36 cellular contexts compared by ENCODE assay signal in genomic region chrX:114519524-114519923, GRCh38.
DNase-seq lines count a peak whose midpoint lies in the region; ATAC-seq, FAIRE-seq and TF ChIP-seq lines count a peak whose summit lies in the region.
"Had no signal": no experiment of that assay in that cellular context is flagged by ENCODE, and none has a peak within 500 bp of the region (broad histone marks: within the 10 kb centered on the region; RNA-seq: fewer than 3 reads in every experiment).

No MANE protein-coding gene starts in this region.

- no peaks in the 10 kb centered on the region for H4K20me1 ChIP-seq in astrocyte (ENCODE audit: insufficient read depth, low read length)
- H4K20me1 ChIP-seq in H1 (replicated peaks in 1 of 2; ENCODE audit: control insufficient read depth in 1 of 2, insufficient read depth in 2 of 2, low read length in 2 of 2) = no peaks in the 10 kb centered on the region
- H4K20me1 ChIP-seq: BLaER1 had no signal

- TF ChIP-seq EP300 in A549 (IDR thresholded peaks at IDR 0.05) (no peak), H1 (IDR thresholded peaks at IDR 0.05; ENCODE audit: borderline replicate concordance in 1 of 2, low read depth in 2 of 2, low read length in 2 of 2) (no peak)

- TF ChIP-seq CTCF in A549 (IDR thresholded peaks at IDR 0.05) = no peak
- TF ChIP-seq CTCF in HEK293 (tag by site-specific recombination; IDR thresholded peaks at IDR 0.05) = no peak
- TF ChIP-seq CTCF in astrocyte (IDR thresholded peaks at IDR 0.05; ENCODE audit: insufficient read depth, low read depth, low read length) = no peak
- TF ChIP-seq CTCF in H1 (IDR thresholded peaks at IDR 0.05; ENCODE audit: control extremely low read depth in 1 of 3, insufficient read depth in 1 of 3, low read depth in 1 of 3, low read length in 3 of 3) = no peak

- no peak overlapping the region for H2BK20ac ChIP-seq in H1 (ENCODE audit: low read length)

- no peaks in the 10 kb centered on the region for H3K9me3 ChIP-seq in A549
- H3K9me3 ChIP-seq in HEK293 (ENCODE audit: control insufficient read depth, insufficient read depth, low read depth, low read length) = no peaks in the 10 kb centered on the region
- no peaks in the 10 kb centered on the region for H3K9me3 ChIP-seq in astrocyte (ENCODE audit: insufficient read depth, low read depth, low read length)
- H3K9me3 ChIP-seq in H1 (ENCODE audit: insufficient read depth in 2 of 2, low read depth in 1 of 2, low read length in 1 of 2) = no peaks in the 10 kb centered on the region
- H3K9me3 ChIP-seq: BE2C, Caco-2 had no signal

- H3K18ac ChIP-seq in H1 (ENCODE audit: extremely low read depth, low read length) = no peak overlapping the region

- H3K27me3 ChIP-seq in astrocyte (ENCODE audit: insufficient read depth, low read length) (no peaks in the 10 kb centered on the region), H1 (replicated peaks in 1 of 4; ENCODE audit: control insufficient read depth in 3 of 4, extremely low read depth in 1 of 4, insufficient read depth in 3 of 4, low read length in 3 of 4) (no peaks in the 10 kb centered on the region)
- H3K27me3 ChIP-seq: BE2C had no signal

- no peak overlapping the region for H2BK15ac ChIP-seq in H1 (ENCODE audit: low read length)

- no peaks in the 10 kb centered on the region for H3K27me3 Mint-ChIP-seq in astrocyte (ENCODE audit: low read depth, unreplicated experiment)
- H3K27me3 Mint-ChIP-seq: B cell; CD4-positive, alpha-beta memory T cell; CD4-positive, alpha-beta T cell; CD8-positive, alpha-beta memory T cell had no signal

- TF ChIP-seq POLR2A in A549 (IDR thresholded peaks at IDR 0.05; ENCODE audit: low read length) (no peak), H1 (IDR thresholded peaks at IDR 0.05; ENCODE audit: control extremely low read depth in 1 of 2, low read depth in 2 of 2, low read length in 2 of 2) (no peak)

- no peaks in the 10 kb centered on the region for H3K9me3 Mint-ChIP-seq in astrocyte (ENCODE audit: unreplicated experiment)
- H3K9me3 Mint-ChIP-seq: CD4-positive, alpha-beta T cell had no signal

- no peak for TF ChIP-seq RAD21 in A549 (conservative IDR thresholded peaks at IDR 0.05 in 1 of 2, IDR thresholded peaks at IDR 0.05 in 1 of 2)
- TF ChIP-seq RAD21 in H1 (IDR thresholded peaks at IDR 0.05 in 1 of 2, conservative IDR thresholded peaks at IDR 0.05 in 1 of 2; ENCODE audit: low read depth in 2 of 2, low read length in 2 of 2) = no peak

- no peaks in the 10 kb centered on the region for H3K36me3 Mint-ChIP-seq in astrocyte (ENCODE audit: low read depth, unreplicated experiment)
- H3K36me3 Mint-ChIP-seq: CD14-positive monocyte; CD4-positive, alpha-beta memory T cell; CD8-positive, alpha-beta memory T cell; CD8-positive, alpha-beta T cell had no signal

- no peak overlapping the region for H2AK5ac ChIP-seq in H1 (ENCODE audit: low read depth, low read length)

- H3K23ac ChIP-seq in H1 (ENCODE audit: insufficient read length) = no peak overlapping the region

- no peak overlapping the region for H3K4me2 ChIP-seq in A549
- H3K4me2 ChIP-seq in astrocyte (ENCODE audit: low read length) = no peak overlapping the region
- H3K4me2 ChIP-seq in H1 (ENCODE audit: insufficient read depth in 1 of 2, low read depth in 2 of 2, low read length in 2 of 2) = no peak overlapping the region
- H3K4me2 ChIP-seq: BLaER1; BLaER1 treated with 17β-estradiol and CSF1 and Interleukin-3, amounts not matched to agents 10 nM and 100 nM had no signal

- H3K79me2 ChIP-seq in astrocyte (ENCODE audit: insufficient read depth, low read length) (no peaks in the 10 kb centered on the region), H1 (ENCODE audit: control insufficient read depth in 1 of 2, insufficient read depth in 2 of 2, low read length in 2 of 2) (no peaks in the 10 kb centered on the region)

- H3K9ac ChIP-seq in astrocyte (ENCODE audit: low read length) (no peak overlapping the region), H1 (replicated peaks in 1 of 4; ENCODE audit: extremely low read depth in 1 of 4, low read depth in 3 of 4, low read length in 3 of 4) (no peak overlapping the region)
- H3K9ac ChIP-seq: BLaER1; BLaER1 treated with 17β-estradiol and CSF1 and Interleukin-3, amounts not matched to agents 10 nM and 100 nM had no signal

- H3K4me3 ChIP-seq in A549 = no peak overlapping the region
- H3K4me3 ChIP-seq in HEK293 (ENCODE audit: low read depth, low read length) = no peak overlapping the region
- no peak overlapping the region for H3K4me3 ChIP-seq in astrocyte (ENCODE audit: insufficient read depth, low read depth, low read length)
- H3K4me3 ChIP-seq in H1 (ENCODE audit: extremely low read depth in 1 of 4, insufficient read depth in 2 of 4, low read depth in 3 of 4, low read length in 4 of 4) = no peak overlapping the region
- H3K4me3 ChIP-seq: BLaER1; BLaER1 treated with 17β-estradiol and CSF1 and Interleukin-3, amounts not matched to agents 10 nM and 100 nM had no signal

- H2BK5ac ChIP-seq in H1 (ENCODE audit: low read depth, low read length) = no peak overlapping the region

- CTCF ChIA-PET in A549 (lab: Yijun Ruan, JAX) = no interaction called here
- CTCF ChIA-PET in HEK293 (lab: Yijun Ruan, JAX) = interaction anchor here (0.6 kb wide), 1 partner anchor 196 kb away, joined by 4 read pairs; no protein-coding TSS in a partner anchor
- CTCF ChIA-PET in H1 (lab: Charles Lee; ENCODE audit: partially characterized antibody) = no interaction called here

- peak; percentile 67 for FAIRE-seq in A549 (lab: Jason Lieb, UNC)
- peak; percentile 65 for FAIRE-seq in astrocyte (lab: Jason Lieb, UNC)
- FAIRE-seq in H1 (lab: Jason Lieb, UNC) = peak; percentile 28
- FAIRE-seq: A204.1, D721Med had no signal

- WGBS in A549 (ENCODE audit: missing lambda C conversion rate) = 4% methylated on average over 1 of the region's 1 CpG
- 71% methylated on average over 1 of the region's 1 CpG; no CpG with 5 or more reads in 1 of the 2 experiments for WGBS in H1 (ENCODE audit: extremely low coverage in 1 of 2, insufficient coverage in 1 of 2, insufficient read length in 1 of 2, insufficient replicate concordance in 2 of 2, low coverage in 1 of 2, low lambda C conversion rate in 2 of 2, missing lambda C conversion rate in 1 of 2), 2 experiments

- H3K27ac Mint-ChIP-seq in astrocyte (ENCODE audit: unreplicated experiment) = no peak overlapping the region
- H3K27ac Mint-ChIP-seq: B cell; CD14-positive monocyte; CD4-positive, alpha-beta memory T cell; CD4-positive, alpha-beta T cell; CD4-positive, CD25-positive, alpha-beta regulatory T cell; CD8-positive, alpha-beta memory T cell; CD8-positive, alpha-beta T cell had no signal

- H3K4me1 ChIP-seq in A549 = no peaks in the 10 kb centered on the region
- no peaks in the 10 kb centered on the region for H3K4me1 ChIP-seq in HEK293 (ENCODE audit: control insufficient read depth, insufficient read depth, low read length)
- H3K4me1 ChIP-seq in astrocyte (ENCODE audit: insufficient read depth, low read length) = no peaks in the 10 kb centered on the region
- no peaks in the 10 kb centered on the region for H3K4me1 ChIP-seq in H1 (replicated peaks in 1 of 4; ENCODE audit: control insufficient read depth in 3 of 4, insufficient read depth in 4 of 4, low read length in 3 of 4)
- H3K4me1 ChIP-seq: BE2C; BLaER1; BLaER1 treated with 17β-estradiol and CSF1 and Interleukin-3, amounts not matched to agents 10 nM and 100 nM; Caco-2 had no signal

- H3K23me2 ChIP-seq in H1 (ENCODE audit: low read depth, low read length) = no peaks in the 10 kb centered on the region

- H3K14ac ChIP-seq in H1 (ENCODE audit: insufficient read length) = no peak overlapping the region

- no peak overlapping the region for H3K27ac ChIP-seq in A549
- no peak overlapping the region for H3K27ac ChIP-seq in HEK293 (ENCODE audit: extremely low read depth, low read depth, low read length)
- H3K27ac ChIP-seq in astrocyte (ENCODE audit: low read depth, low read length) = no peak overlapping the region
- no peak overlapping the region for H3K27ac ChIP-seq in H1 (ENCODE audit: low read depth, low read length)
- H3K27ac ChIP-seq: 22Rv1; BLaER1; BLaER1 treated with 17β-estradiol and CSF1 and Interleukin-3, amounts not matched to agents 10 nM and 100 nM; C4-2B had no signal

- no peak overlapping the region for H3K4me3 Mint-ChIP-seq in astrocyte (ENCODE audit: unreplicated experiment)
- H3K4me3 Mint-ChIP-seq: B cell; CD14-positive monocyte; CD4-positive, alpha-beta memory T cell; CD4-positive, alpha-beta T cell; CD4-positive, CD25-positive, alpha-beta regulatory T cell; CD8-positive, alpha-beta memory T cell; CD8-positive, alpha-beta T cell had no signal

- no peak overlapping the region for H4K8ac ChIP-seq in H1 (ENCODE audit: extremely low read depth, insufficient read depth, low read length)

- no peak overlapping the region for H4K91ac ChIP-seq in H1 (replicated peaks; ENCODE audit: insufficient read length, low read length)

- no peak overlapping the region for H3K4ac ChIP-seq in H1 (replicated peaks; ENCODE audit: insufficient read length, low read depth, low read length)

- POLR2A ChIA-PET in A549 (lab: Yijun Ruan, JAX) = no interaction called here
- POLR2A ChIA-PET in HEK293 (lab: Yijun Ruan, JAX) = no interaction called here
- POLR2A ChIA-PET in H1 (lab: Charles Lee; ENCODE audit: partially characterized antibody) = no interaction called here

- no peak overlapping the region for H3K56ac ChIP-seq in H1 (replicated peaks; ENCODE audit: insufficient read length, low read depth, low read length)

- DNase-seq in A549 (ENCODE audit: low read depth in 1 of 2, low spot score in 1 of 2) (no peak), astrocyte (ENCODE audit: low read depth) (no peak), H1 (ENCODE audit: low read depth in 1 of 2, low spot score in 2 of 2) (no peak), NCI-H526 (lab: John Stamatoyannopoulos, UW) (no peak), DMS 273 (lab: John Stamatoyannopoulos, UW; ENCODE audit: unreplicated experiment) (no peak)
- no peak for DNase-seq in activated effector memory CD4-positive, alpha-beta T cell treated with anti-CD3 and anti-CD28 coated beads, Interleukin-2, amount 50 U/mL, for 16 hours
- DNase-seq: 8988T; ACHN; AML-193; BE2C; C1 segment of cervical spinal cord; Caco-2; Calu3; CD4-positive, alpha-beta memory T cell; CD4-positive, alpha-beta T cell; CD4-positive, CD25-positive, alpha-beta regulatory T cell; CD8-positive, alpha-beta memory T cell; CD8-positive, alpha-beta T cell; COR-L47; DMS 273 treated with DMSO at 0.1 percent for 48 hours; DMS153; DMS53; DMS79; DMS79 treated with DMSO at 0.1 percent for 48 hours; DND-41; EL had no signal

- H2BK12ac ChIP-seq in H1 (ENCODE audit: low read depth, low read length) = no peak overlapping the region

- H3K4me1 Mint-ChIP-seq in astrocyte (ENCODE audit: low read depth, unreplicated experiment) = no peaks in the 10 kb centered on the region
- H3K4me1 Mint-ChIP-seq: B cell; CD14-positive monocyte; CD4-positive, alpha-beta memory T cell; CD4-positive, CD25-positive, alpha-beta regulatory T cell; CD8-positive, alpha-beta memory T cell had no signal

- ATAC-seq in A549 (no peak), HG02798 (IDR thresholded peaks at IDR 0.05; ENCODE audit: poor library complexity, unreplicated experiment) (no peak)
- ATAC-seq: CD8-positive, alpha-beta T cell had no signal

- no peak overlapping the region for H2BK120ac ChIP-seq in H1 (replicated peaks; ENCODE audit: low read depth, low read length)

- no peak overlapping the region for H4K5ac ChIP-seq in H1 (ENCODE audit: insufficient read length, low read depth, low read length)

- no peak overlapping the region for H2AFZ ChIP-seq in astrocyte (ENCODE audit: low read depth, low read length)
- H2AFZ ChIP-seq in H1 (ENCODE audit: low read length) = no peak overlapping the region

- no peaks in the 10 kb centered on the region for H3K36me3 ChIP-seq in HEK293 (ENCODE audit: control insufficient read depth in 2 of 2, insufficient read depth in 1 of 2, low read length in 2 of 2)
- H3K36me3 ChIP-seq in astrocyte (ENCODE audit: insufficient read depth, low read length) = no peaks in the 10 kb centered on the region
- H3K36me3 ChIP-seq in H1 (ENCODE audit: control insufficient read depth in 2 of 4, insufficient read depth in 4 of 4, low read length in 3 of 4) = no peaks in the 10 kb centered on the region
- H3K36me3 ChIP-seq: BE2C; BLaER1; BLaER1 treated with 17β-estradiol and CSF1 and Interleukin-3, amounts not matched to agents 10 nM and 100 nM had no signal

- H3K79me1 ChIP-seq in H1 (ENCODE audit: low read depth, low read length) = no peaks in the 10 kb centered on the region
